1 cellular context compared by ENCODE assay signal in the genomic region with DNA sequence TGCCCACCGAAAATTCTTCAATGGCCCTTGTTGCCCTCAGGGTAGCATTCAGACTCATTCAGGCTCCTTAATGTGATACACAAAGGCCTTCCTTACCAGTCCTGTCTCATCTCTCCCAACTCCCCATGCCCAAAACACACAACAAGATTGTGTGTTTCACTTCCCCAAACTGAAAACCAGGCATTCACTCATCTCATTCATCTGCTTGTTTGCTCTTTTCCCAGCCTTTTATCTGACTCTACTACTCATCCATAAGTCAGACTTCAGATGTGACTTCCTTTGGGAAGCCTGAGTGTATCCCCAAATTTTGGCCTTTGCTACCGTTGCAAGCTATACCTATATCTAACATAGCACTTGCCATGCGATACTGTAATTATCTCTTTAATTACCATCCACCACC.
TF ChIP-seq lines count a peak whose summit lies in the region.

No MANE protein-coding gene starts in this region.

TF ChIP-seq in H1, 55 proteins besides CTCF, POLR2A, EP300 and RAD21:
- no peak for TF ChIP-seq KDM5A (IDR thresholded peaks at IDR 0.05; ENCODE audit: low read length)
- no peak for TF ChIP-seq SP1 (IDR thresholded peaks at IDR 0.05; ENCODE audit: low read depth, low read length)
- no peak for TF ChIP-seq CTBP2 (IDR thresholded peaks at IDR 0.05; ENCODE audit: borderline replicate concordance, insufficient read depth, insufficient read length, low read length)
- no peak for TF ChIP-seq SP4 (IDR thresholded peaks at IDR 0.05; ENCODE audit: low read length)
- no peak for TF ChIP-seq BACH1 (IDR thresholded peaks at IDR 0.05; ENCODE audit: low read length)
- TF ChIP-seq TCF12 (IDR thresholded peaks at IDR 0.05; ENCODE audit: low read depth, low read length), result no peak
- no peak for TF ChIP-seq RFX5 (IDR thresholded peaks at IDR 0.05; ENCODE audit: borderline replicate concordance, low read depth, low read length)
- no peak for TF ChIP-seq TBP (IDR thresholded peaks at IDR 0.05; ENCODE audit: low read depth, low read length)
- TF ChIP-seq TEAD4 (IDR thresholded peaks at IDR 0.05; ENCODE audit: low read depth, low read length), result no peak
- no peak for TF ChIP-seq BCL11A (IDR thresholded peaks at IDR 0.05; ENCODE audit: low read depth in 2 of 2, low read length in 2 of 2)
- no peak for TF ChIP-seq SUZ12 (IDR thresholded peaks at IDR 0.05; ENCODE audit: low read length)
- no peak for TF ChIP-seq HDAC6 (IDR thresholded peaks at IDR 0.05; ENCODE audit: low read depth, low read length)
- no peak for TF ChIP-seq KDM4A (IDR thresholded peaks at IDR 0.05; ENCODE audit: low read depth, low read length, severe bottlenecking)
